Comparison of ENCODE assay signal across 1 cellular context in the genomic region with DNA sequence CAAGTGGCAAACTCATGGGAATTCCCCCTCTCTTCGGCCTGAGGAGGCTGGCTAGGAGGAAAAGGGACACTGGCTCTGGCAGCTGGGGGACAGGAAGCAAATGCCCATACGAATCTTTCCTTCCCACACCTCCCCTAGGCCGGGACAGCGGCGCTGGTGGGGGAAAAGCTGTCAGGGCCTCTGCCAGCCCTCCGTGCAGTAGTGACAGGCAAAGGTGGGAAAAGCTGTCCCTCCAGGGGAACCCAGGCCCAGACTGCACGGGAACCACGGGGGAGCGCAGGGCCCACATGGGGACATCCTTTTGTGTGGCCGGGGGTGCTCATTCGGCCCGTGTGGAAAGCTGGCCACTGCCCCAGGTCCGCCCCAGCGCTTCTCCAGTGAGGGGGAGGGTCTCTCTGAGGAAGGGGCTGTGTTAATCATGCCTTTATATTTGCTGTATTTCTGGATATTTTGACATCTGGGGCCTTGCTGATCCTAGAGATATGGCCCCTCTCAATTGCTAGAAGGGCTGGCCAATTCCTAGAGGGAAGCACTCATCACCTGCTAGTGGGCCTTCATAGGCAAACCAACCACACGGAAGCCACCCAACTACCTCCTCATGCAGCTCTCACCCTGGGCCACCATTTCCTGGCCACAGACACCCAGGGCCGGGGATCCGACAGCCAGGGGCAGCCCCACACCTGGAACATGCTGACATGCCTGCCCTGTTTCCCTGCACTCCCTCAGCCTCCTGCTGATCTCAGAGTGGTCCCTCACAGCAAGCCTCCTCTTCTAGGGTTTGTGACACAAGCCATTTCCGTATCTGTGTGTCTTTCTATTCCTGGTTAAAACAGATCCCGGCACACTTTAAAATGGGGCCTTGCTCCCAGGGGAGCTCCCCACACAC.
TF ChIP-seq lines count a peak whose summit lies in the region.

No MANE protein-coding gene starts in this region.

TF ChIP-seq in IMR-90, 13 proteins besides CTCF, POLR2A, EP300 and RAD21:
- TF ChIP-seq FOS (IDR thresholded peaks at IDR 0.05; ENCODE audit: low read depth, low read length), result no peak
- no peak for TF ChIP-seq NFE2L2 (IDR thresholded peaks at IDR 0.05; ENCODE audit: low read depth, low read length)
- no peak for TF ChIP-seq SMC3 (IDR thresholded peaks at IDR 0.05; ENCODE audit: low read depth, low read length)
- no peak for TF ChIP-seq CHD1 (IDR thresholded peaks at IDR 0.05; ENCODE audit: low read depth, low read length)
- no peak for TF ChIP-seq MAZ (IDR thresholded peaks at IDR 0.05; ENCODE audit: borderline replicate concordance, low read depth, low read length)
- no peak for TF ChIP-seq BHLHE40 (IDR thresholded peaks at IDR 0.05; ENCODE audit: low read depth, low read length)
- TF ChIP-seq RFX5 (IDR thresholded peaks at IDR 0.05; ENCODE audit: low read depth, low read length), result no peak
- TF ChIP-seq MAFK (IDR thresholded peaks at IDR 0.05; ENCODE audit: low read depth, low read length), result no peak
- no peak for TF ChIP-seq RCOR1 (IDR thresholded peaks at IDR 0.05; ENCODE audit: insufficient replicate concordance, low read length)
- TF ChIP-seq, protein P1, sequence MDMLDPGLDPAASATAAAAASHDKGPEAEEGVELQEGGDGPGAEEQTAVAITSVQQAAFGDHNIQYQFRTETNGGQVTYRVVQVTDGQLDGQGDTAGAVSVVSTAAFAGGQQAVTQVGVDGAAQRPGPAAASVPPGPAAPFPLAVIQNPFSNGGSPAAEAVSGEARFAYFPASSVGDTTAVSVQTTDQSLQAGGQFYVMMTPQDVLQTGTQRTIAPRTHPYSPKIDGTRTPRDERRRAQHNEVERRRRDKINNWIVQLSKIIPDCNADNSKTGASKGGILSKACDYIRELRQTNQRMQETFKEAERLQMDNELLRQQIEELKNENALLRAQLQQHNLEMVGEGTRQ (IDR thresholded peaks at IDR 0.05; ENCODE audit: low read depth, low read length), result no peak
